In genomic region chr2:235833971-235834620, GRCh38 we compare ENCODE assay signal across 12 cellular contexts.
"Had no signal": no experiment of that assay in that cellular context is flagged by ENCODE, and none has a peak within 500 bp of the region (broad histone marks: within the 10 kb centered on the region; RNA-seq: fewer than 3 reads in every experiment).

No MANE protein-coding gene starts in this region.

- H3K4me3 ChIP-seq: dorsolateral prefrontal cortex, gastroesophageal sphincter, pancreas had no signal

- ATAC-seq: activated CD4-positive, CD25-positive, alpha-beta regulatory T cell treated with anti-CD3 and anti-CD28 coated beads, Interleukin-2, amount 50 U/mL, for 24 hours; gastroesophageal sphincter; pancreas; stimulated activated memory B cell treated with anti-CD40 and anti-IgM and Interleukin-4, amounts not matched to agents 10 μg/mL and 1 μg/mL and 100 μg/mL, for 72 hours had no signal

- H3K27me3 ChIP-seq: dorsolateral prefrontal cortex, gastroesophageal sphincter, pancreas had no signal

- H3K4me1 ChIP-seq: gastroesophageal sphincter, pancreas had no signal

- H3K27ac ChIP-seq: dorsolateral prefrontal cortex, gastroesophageal sphincter, pancreas had no signal

- DNase-seq: activated CD4-positive, alpha-beta T cell treated with anti-CD3 and anti-CD28 coated beads, Interleukin-2, amount 50 U/mL, for 1 hour; activated CD8-positive, alpha-beta memory T cell treated with anti-CD3 and anti-CD28 coated beads for 24 hours; activated naive CD4-positive, alpha-beta T cell; activated naive CD8-positive, alpha-beta T cell treated with anti-CD3 and anti-CD28 coated beads, Interleukin-2, amount 10 ng/mL, durations not matched to agents 7 days and 5 days; anterior cingulate cortex; naive B cell; stimulated activated CD4-positive, alpha-beta T cell treated with anti-CD3 and anti-CD28 coated beads, Interleukin-2, amount 100 ng/mL, for 48 hours had no signal

- H3K36me3 ChIP-seq: pancreas had no signal

- H3K9me3 ChIP-seq: gastroesophageal sphincter, pancreas had no signal
